16 cellular contexts compared by ENCODE assay signal in the genomic region with DNA sequence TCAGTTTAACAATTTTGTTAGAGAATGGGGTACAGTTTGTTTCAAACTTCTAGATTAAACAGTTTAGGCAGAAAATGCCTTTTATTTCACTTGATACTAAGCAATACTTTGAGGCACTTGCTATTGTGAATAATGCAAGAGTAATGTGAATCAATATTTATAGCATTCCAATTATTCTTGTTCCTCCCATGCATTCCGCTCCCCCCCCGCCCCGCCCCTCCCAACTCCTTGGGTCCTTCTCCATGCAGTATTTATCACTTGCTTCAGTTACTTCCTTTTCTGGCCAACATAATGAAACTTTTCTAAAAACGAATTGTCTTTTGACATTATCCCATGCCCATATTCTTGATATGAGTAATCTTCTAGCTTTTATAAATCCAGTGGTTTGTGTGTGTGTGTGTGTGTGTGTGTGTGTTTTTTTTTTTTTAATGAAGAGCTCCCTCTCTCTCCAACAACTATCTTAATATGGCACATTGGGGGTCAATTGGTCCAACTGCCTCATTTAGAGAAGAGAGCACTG. TPM values are rescaled to one million over a fixed set of nuclear protein-coding genes. Genes with fewer than 3 reads are reported as not detected.
A peak's percentile ranks its signal among the peaks of the same experiment; 100 is the strongest.
DNase-seq lines count a peak whose midpoint lies in the region; ATAC-seq and TF ChIP-seq lines count a peak whose summit lies in the region.
"Had no signal": no experiment of that assay in that cellular context is flagged by ENCODE, and none has a peak within 500 bp of the region (broad histone marks: within the 10 kb centered on the region; RNA-seq: fewer than 3 reads in every experiment).

No MANE protein-coding gene starts in this region.

- H3K4me1 Mint-ChIP-seq in activated CD8-positive, alpha-beta T cell treated with anti-CD3 and anti-CD28 coated beads, Interleukin-2, amount 10 ng/mL, durations not matched to agents 7 days and 5 days (ENCODE audit: low read depth), result peaks cover 16% of the 10 kb centered on the region
- peaks cover 10% of the 10 kb centered on the region for H3K4me1 Mint-ChIP-seq in activated CD8-positive, alpha-beta T cell treated with anti-CD3 and anti-CD28 coated beads for 36 hours (ENCODE audit: low read depth)
- peaks cover 6% of the 10 kb centered on the region for H3K4me1 Mint-ChIP-seq in T-helper 17 cell

- CTCF ChIA-PET in activated CD8-positive, alpha-beta T cell treated with anti-CD3 and anti-CD28 coated beads, Interleukin-2, amount 10 ng/mL, durations not matched to agents 7 days and 5 days (lab: Charles Lee), result no interaction called here
- CTCF ChIA-PET in activated CD8-positive, alpha-beta T cell treated with anti-CD3 and anti-CD28 coated beads for 36 hours (lab: Charles Lee), result no interaction called here

- no peak for DNase-seq in activated CD8-positive, alpha-beta T cell treated with anti-CD3 and anti-CD28 coated beads, Interleukin-2, amount 10 ng/mL, durations not matched to agents 7 days and 5 days
- no peak for DNase-seq in activated CD8-positive, alpha-beta T cell treated with anti-CD3 and anti-CD28 coated beads for 36 hours
- DNase-seq in T-helper 17 cell (no peak), foreskin melanocyte (peak; percentile 52), NCI-H2227 treated with DMSO at 0.1 percent for 48 hours (lab: John Stamatoyannopoulos, UW) (no peak), mucosa of gallbladder (ENCODE audit: low spot score) (no peak), cerebellar cortex (ENCODE audit: low spot score) (no peak)
- DNase-seq: erythroblast; NCI-H1048; NCI-H2171 treated with DMSO at 0.1 percent for 48 hours; right cardiac atrium; stimulated activated CD4-positive, alpha-beta T cell treated with anti-CD3 and anti-CD28 coated beads, Interleukin-2, amount 100 ng/mL, for 24 hours had no signal

- H3K4me3 Mint-ChIP-seq in activated CD8-positive, alpha-beta T cell treated with anti-CD3 and anti-CD28 coated beads, Interleukin-2, amount 10 ng/mL, durations not matched to agents 7 days and 5 days, result no peak overlapping the region
- no peak overlapping the region for H3K4me3 Mint-ChIP-seq in activated CD8-positive, alpha-beta T cell treated with anti-CD3 and anti-CD28 coated beads for 36 hours
- peak overlapping the region; percentile 73 for H3K4me3 Mint-ChIP-seq in T-helper 17 cell

- H3K9me3 Mint-ChIP-seq in activated CD8-positive, alpha-beta T cell treated with anti-CD3 and anti-CD28 coated beads, Interleukin-2, amount 10 ng/mL, durations not matched to agents 7 days and 5 days (ENCODE audit: insufficient read depth), result no peaks in the 10 kb centered on the region
- no peaks in the 10 kb centered on the region for H3K9me3 Mint-ChIP-seq in activated CD8-positive, alpha-beta T cell treated with anti-CD3 and anti-CD28 coated beads for 36 hours

- ATAC-seq in activated CD8-positive, alpha-beta T cell treated with anti-CD3 and anti-CD28 coated beads, Interleukin-2, amount 10 ng/mL, durations not matched to agents 7 days and 5 days, result no peak
- no peak for ATAC-seq in activated CD8-positive, alpha-beta T cell treated with anti-CD3 and anti-CD28 coated beads for 36 hours
- ATAC-seq in T-helper 17 cell (no peak), GM21529 (IDR thresholded peaks at IDR 0.05; ENCODE audit: unreplicated experiment) (no peak)
- ATAC-seq: right cardiac atrium had no signal

- peaks cover 1% of the 10 kb centered on the region for H3K36me3 Mint-ChIP-seq in activated CD8-positive, alpha-beta T cell treated with anti-CD3 and anti-CD28 coated beads, Interleukin-2, amount 10 ng/mL, durations not matched to agents 7 days and 5 days (ENCODE audit: low read depth)
- no peaks in the 10 kb centered on the region for H3K36me3 Mint-ChIP-seq in activated CD8-positive, alpha-beta T cell treated with anti-CD3 and anti-CD28 coated beads for 36 hours (ENCODE audit: low read depth)
- H3K36me3 Mint-ChIP-seq in T-helper 17 cell (ENCODE audit: low read depth), result peaks cover 1% of the 10 kb centered on the region

- peak overlapping the region; percentile 32 for H3K27ac Mint-ChIP-seq in activated CD8-positive, alpha-beta T cell treated with anti-CD3 and anti-CD28 coated beads, Interleukin-2, amount 10 ng/mL, durations not matched to agents 7 days and 5 days
- no peak overlapping the region for H3K27ac Mint-ChIP-seq in activated CD8-positive, alpha-beta T cell treated with anti-CD3 and anti-CD28 coated beads for 36 hours
- H3K27ac Mint-ChIP-seq in T-helper 17 cell, result no peak overlapping the region

- TF ChIP-seq CTCF in activated CD8-positive, alpha-beta T cell treated with anti-CD3 and anti-CD28 coated beads for 36 hours (IDR thresholded peaks at IDR 0.05), result no peak

- H3K9me3 ChIP-seq in T-helper 17 cell (ENCODE audit: control insufficient read depth, low read length, poor library complexity, severe bottlenecking), result no peaks in the 10 kb centered on the region
- H3K9me3 ChIP-seq: ascending aorta, SJSA1 had no signal

- intact Hi-C loops in activated CD8-positive, alpha-beta T cell treated with anti-CD3 and anti-CD28 coated beads for 36 hours (cut with micrococcal nuclease), result no loop called here

- POLR2A ChIA-PET in activated CD8-positive, alpha-beta T cell treated with anti-CD3 and anti-CD28 coated beads, Interleukin-2, amount 10 ng/mL, durations not matched to agents 7 days and 5 days (lab: Charles Lee), result no interaction called here
- POLR2A ChIA-PET in activated CD8-positive, alpha-beta T cell treated with anti-CD3 and anti-CD28 coated beads for 36 hours (lab: Charles Lee), result no interaction called here

- peaks cover 43% of the 10 kb centered on the region for H3K27me3 Mint-ChIP-seq in activated CD8-positive, alpha-beta T cell treated with anti-CD3 and anti-CD28 coated beads, Interleukin-2, amount 10 ng/mL, durations not matched to agents 7 days and 5 days (ENCODE audit: low read depth)
- peaks cover 18% of the 10 kb centered on the region for H3K27me3 Mint-ChIP-seq in activated CD8-positive, alpha-beta T cell treated with anti-CD3 and anti-CD28 coated beads for 36 hours
- peaks cover 28% of the 10 kb centered on the region for H3K27me3 Mint-ChIP-seq in T-helper 17 cell

RNA-seq across cellular contexts. Expression of a gene that starts 1.6 kb away (rescaled TPM):
- under 1 TPM; 0.24 to 0.29 TPM for total RNA-seq in activated CD8-positive, alpha-beta T cell treated with anti-CD3 and anti-CD28 coated beads, Interleukin-2, amount 10 ng/mL, durations not matched to agents 7 days and 5 days
- under 1 TPM; 0.09 to 0.34 TPM for total RNA-seq in activated CD8-positive, alpha-beta T cell treated with anti-CD3 and anti-CD28 coated beads for 36 hours
- total RNA-seq in T-helper 17 cell (10 to 100 TPM in 1 of 2 donors, 1 to 10 TPM in 1; 2.8 to 11.9 TPM), mucosa of gallbladder (2.9 TPM)
- total RNA-seq: A673, ascending aorta, SJSA1 had no signal
